In the genomic region with DNA sequence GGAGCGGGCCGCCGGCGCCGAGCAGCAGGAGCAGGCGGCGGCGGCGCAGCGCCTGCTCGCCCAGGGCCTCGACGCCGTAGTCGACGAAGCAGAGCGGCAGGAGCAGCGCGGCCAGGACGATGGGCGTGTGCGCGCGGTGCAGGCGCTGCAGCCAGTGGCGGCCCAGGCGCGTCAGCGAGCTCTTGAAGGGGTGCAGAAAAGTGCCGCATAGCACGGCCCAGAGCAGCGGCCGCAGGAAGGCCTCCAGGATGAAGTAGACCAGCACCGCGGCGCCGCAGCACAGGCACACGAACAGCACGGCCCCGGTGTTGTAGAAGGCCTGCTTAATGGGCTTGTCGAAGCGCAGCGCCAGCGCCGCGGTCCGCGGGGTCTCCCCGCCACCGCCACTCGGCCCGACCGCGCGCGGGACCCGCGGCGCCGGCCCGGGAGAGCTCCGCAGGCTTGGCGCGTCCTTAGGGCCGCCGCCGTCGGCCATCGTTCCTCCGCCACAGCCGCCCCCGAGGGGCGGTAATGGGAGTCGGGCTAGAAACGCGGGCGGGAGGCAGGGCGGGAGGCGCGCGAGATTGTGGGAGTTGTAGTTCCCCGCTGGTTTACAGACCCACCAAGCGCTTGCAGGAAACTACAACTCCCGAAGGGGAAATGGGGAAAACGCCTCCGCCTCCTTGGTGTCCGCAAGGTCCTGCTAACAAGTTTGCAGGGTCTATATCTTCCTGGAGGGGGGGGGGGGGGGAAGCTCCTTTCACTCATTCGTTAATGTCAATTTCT, we compare ENCODE assay signal across 1 cellular context.
TF ChIP-seq lines count a peak whose summit lies in the region.

A gene (minus strand): TSS at position 509 of the 765 bp plus-strand sequence. CDS start 34 bp downstream, at position 475.

TF ChIP-seq in K562, 482 proteins besides CTCF, POLR2A, EP300 and RAD21 (continued from another document):
- TF ChIP-seq, protein P1, sequence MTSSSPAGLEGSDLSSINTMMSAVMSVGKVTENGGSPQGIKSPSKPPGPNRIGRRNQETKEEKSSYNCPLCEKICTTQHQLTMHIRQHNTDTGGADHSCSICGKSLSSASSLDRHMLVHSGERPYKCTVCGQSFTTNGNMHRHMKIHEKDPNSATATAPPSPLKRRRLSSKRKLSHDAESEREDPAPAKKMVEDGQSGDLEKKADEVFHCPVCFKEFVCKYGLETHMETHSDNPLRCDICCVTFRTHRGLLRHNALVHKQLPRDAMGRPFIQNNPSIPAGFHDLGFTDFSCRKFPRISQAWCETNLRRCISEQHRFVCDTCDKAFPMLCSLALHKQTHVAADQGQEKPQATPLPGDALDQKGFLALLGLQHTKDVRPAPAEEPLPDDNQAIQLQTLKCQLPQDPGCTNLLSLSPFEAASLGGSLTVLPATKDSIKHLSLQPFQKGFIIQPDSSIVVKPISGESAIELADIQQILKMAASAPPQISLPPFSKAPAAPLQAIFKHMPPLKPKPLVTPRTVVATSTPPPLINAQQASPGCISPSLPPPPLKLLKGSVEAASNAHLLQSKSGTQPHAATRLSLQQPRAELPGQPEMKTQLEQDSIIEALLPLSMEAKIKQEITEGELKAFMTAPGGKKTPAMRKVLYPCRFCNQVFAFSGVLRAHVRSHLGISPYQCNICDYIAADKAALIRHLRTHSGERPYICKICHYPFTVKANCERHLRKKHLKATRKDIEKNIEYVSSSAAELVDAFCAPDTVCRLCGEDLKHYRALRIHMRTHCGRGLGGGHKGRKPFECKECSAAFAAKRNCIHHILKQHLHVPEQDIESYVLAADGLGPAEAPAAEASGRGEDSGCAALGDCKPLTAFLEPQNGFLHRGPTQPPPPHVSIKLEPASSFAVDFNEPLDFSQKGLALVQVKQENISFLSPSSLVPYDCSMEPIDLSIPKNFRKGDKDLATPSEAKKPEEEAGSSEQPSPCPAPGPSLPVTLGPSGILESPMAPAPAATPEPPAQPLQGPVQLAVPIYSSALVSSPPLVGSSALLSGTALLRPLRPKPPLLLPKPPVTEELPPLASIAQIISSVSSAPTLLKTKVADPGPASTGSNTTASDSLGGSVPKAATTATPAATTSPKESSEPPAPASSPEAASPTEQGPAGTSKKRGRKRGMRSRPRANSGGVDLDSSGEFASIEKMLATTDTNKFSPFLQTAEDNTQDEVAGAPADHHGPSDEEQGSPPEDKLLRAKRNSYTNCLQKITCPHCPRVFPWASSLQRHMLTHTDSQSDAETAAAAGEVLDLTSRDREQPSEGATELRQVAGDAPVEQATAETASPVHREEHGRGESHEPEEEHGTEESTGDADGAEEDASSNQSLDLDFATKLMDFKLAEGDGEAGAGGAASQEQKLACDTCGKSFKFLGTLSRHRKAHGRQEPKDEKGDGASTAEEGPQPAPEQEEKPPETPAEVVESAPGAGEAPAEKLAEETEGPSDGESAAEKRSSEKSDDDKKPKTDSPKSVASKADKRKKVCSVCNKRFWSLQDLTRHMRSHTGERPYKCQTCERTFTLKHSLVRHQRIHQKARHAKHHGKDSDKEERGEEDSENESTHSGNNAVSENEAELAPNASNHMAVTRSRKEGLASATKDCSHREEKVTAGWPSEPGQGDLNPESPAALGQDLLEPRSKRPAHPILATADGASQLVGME (CRISPR knock-in tag; IDR thresholded peaks at IDR 0.05), result no peak
- peak; percentile 87 for TF ChIP-seq NFRKB (IDR thresholded peaks at IDR 0.05; ENCODE audit: low read depth)
- TF ChIP-seq ZNF589 (CRISPR knock-in tag; IDR thresholded peaks at IDR 0.05; ENCODE audit: low read depth), result peak; percentile 86; the same call in 1 of the 2 replicates
- no peak for TF ChIP-seq SMARCE1 (IDR thresholded peaks at IDR 0.05)
- TF ChIP-seq, protein P2, sequence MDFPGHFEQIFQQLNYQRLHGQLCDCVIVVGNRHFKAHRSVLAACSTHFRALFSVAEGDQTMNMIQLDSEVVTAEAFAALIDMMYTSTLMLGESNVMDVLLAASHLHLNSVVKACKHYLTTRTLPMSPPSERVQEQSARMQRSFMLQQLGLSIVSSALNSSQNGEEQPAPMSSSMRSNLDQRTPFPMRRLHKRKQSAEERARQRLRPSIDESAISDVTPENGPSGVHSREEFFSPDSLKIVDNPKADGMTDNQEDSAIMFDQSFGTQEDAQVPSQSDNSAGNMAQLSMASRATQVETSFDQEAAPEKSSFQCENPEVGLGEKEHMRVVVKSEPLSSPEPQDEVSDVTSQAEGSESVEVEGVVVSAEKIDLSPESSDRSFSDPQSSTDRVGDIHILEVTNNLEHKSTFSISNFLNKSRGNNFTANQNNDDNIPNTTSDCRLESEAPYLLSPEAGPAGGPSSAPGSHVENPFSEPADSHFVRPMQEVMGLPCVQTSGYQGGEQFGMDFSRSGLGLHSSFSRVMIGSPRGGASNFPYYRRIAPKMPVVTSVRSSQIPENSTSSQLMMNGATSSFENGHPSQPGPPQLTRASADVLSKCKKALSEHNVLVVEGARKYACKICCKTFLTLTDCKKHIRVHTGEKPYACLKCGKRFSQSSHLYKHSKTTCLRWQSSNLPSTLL (IDR thresholded peaks at IDR 0.05), result no peak
- peak; percentile 65; the same call in 1 of the 2 replicates for TF ChIP-seq FOXJ2 (tag; IDR thresholded peaks at IDR 0.05)
- peak; percentile 87; the same call in 1 of the 2 replicates for TF ChIP-seq PHF8 (IDR thresholded peaks at IDR 0.05; ENCODE audit: borderline replicate concordance, low read length)
- TF ChIP-seq ZNF77 (CRISPR knock-in tag; IDR thresholded peaks at IDR 0.05), result no peak
- TF ChIP-seq RB1 (IDR thresholded peaks at IDR 0.05; ENCODE audit: low read depth), result no peak
- no peak for TF ChIP-seq MAFG (tag; conservative IDR thresholded peaks at IDR 0.05)
- no peak for TF ChIP-seq DPF2 (IDR thresholded peaks at IDR 0.05)
- TF ChIP-seq MCM2 (IDR thresholded peaks at IDR 0.05; ENCODE audit: low read depth), result no peak
- no peak for TF ChIP-seq NELFE (IDR thresholded peaks at IDR 0.05; ENCODE audit: insufficient read depth, insufficient read length)
- TF ChIP-seq FOS (IDR thresholded peaks at IDR 0.05; ENCODE audit: extremely low read depth, insufficient read length), result no peak
